Comparison of ENCODE assay signal across 8 cellular contexts in genomic region chr3:52502001-52502400, GRCh38. TPM values are rescaled to one million over a fixed set of nuclear protein-coding genes. Genes with fewer than 3 reads are reported as not detected.
"Had no signal": no experiment of that assay in that cellular context is flagged by ENCODE, and none has a peak within 500 bp of the region (broad histone marks: within the 10 kb centered on the region; RNA-seq: fewer than 3 reads in every experiment).

No MANE protein-coding gene starts in this region.

- H2AFZ ChIP-seq: GM23248 had no signal

- H3K9ac ChIP-seq: GM23248 had no signal

- DNase-seq: GM23248, GOT3, H7, HCEC 1CT, HFFc6, IMR-90, KG1 had no signal

- ATAC-seq: K562 had no signal

- H3K4me3 ChIP-seq: GM23248, K562 had no signal

- H3K27ac ChIP-seq: GM23248 had no signal

RNA-seq across cellular contexts. Expression of gene STAB1, which starts 6.9 kb away (rescaled TPM):
- polyA plus RNA-seq: GM23248, IMR-90 had no signal

RNA-seq across cellular contexts. Expression of gene TNNC1, which starts 48.2 kb away (rescaled TPM):
- polyA plus RNA-seq: GM23248 had no signal
